In genomic region chr3:5162102-5162501, GRCh38 we compare ENCODE assay signal across 11 cellular contexts. TPM values are rescaled to one million over a fixed set of nuclear protein-coding genes. Genes with fewer than 3 reads are reported as not detected.
DNase-seq lines count a peak whose midpoint lies in the region; ATAC-seq and TF ChIP-seq lines count a peak whose summit lies in the region.
"Had no signal": no experiment of that assay in that cellular context is flagged by ENCODE, and none has a peak within 500 bp of the region (broad histone marks: within the 10 kb centered on the region; RNA-seq: fewer than 3 reads in every experiment).

No MANE protein-coding gene starts in this region.

- no peak overlapping the region for H2BK15ac ChIP-seq in mesendoderm (replicated peaks; ENCODE audit: low read depth)

- H4K8ac ChIP-seq in mesendoderm (ENCODE audit: low read depth, low read length) = peak overlapping the region; percentile 86

- H3K9ac ChIP-seq in mammary epithelial cell (ENCODE audit: insufficient read depth, low read length) (no peak overlapping the region), mesendoderm (ENCODE audit: low read length) (no peak overlapping the region)

- no peak overlapping the region for H2BK5ac ChIP-seq in mesendoderm (ENCODE audit: low read length)

- H3K9me3 Mint-ChIP-seq in activated CD4-positive, alpha-beta memory T cell treated with anti-CD3 and anti-CD28 coated beads for 36 hours = no peaks in the 10 kb centered on the region

- no peak overlapping the region for H3K4me3 Mint-ChIP-seq in activated CD4-positive, alpha-beta memory T cell treated with anti-CD3 and anti-CD28 coated beads for 36 hours

- H3K4me2 ChIP-seq in mammary epithelial cell (ENCODE audit: insufficient read depth, low read depth, low read length) = no peak overlapping the region
- H3K4me2 ChIP-seq in mesendoderm (ENCODE audit: low read length) = no peak overlapping the region

- no peak overlapping the region for H3K23ac ChIP-seq in mesendoderm (ENCODE audit: low read length)

- H4K5ac ChIP-seq in mesendoderm (ENCODE audit: low read length) = no peak overlapping the region

- peak; percentile 48 for DNase-seq in AG20443 (ENCODE audit: low spot score)
- peak; percentile 61 for DNase-seq in HT1080 (ENCODE audit: low read depth)
- peak; percentile 51 for DNase-seq in mammary epithelial cell
- DNase-seq in mesendoderm = peak; percentile 51
- no peak for DNase-seq in caudate nucleus (lab: John Stamatoyannopoulos, UW)
- DNase-seq in activated CD4-positive, alpha-beta memory T cell treated with anti-CD3 and anti-CD28 coated beads for 36 hours = no peak
- DNase-seq: dorsolateral prefrontal cortex, MV-4-11, Peyer's patch had no signal

- H4K20me1 ChIP-seq in mammary epithelial cell (ENCODE audit: insufficient read depth, low read length) = peaks cover 2% of the 10 kb centered on the region

- TF ChIP-seq CTCF in mammary epithelial cell (conservative IDR thresholded peaks at IDR 0.05 in 1 of 2, IDR thresholded peaks at IDR 0.05 in 1 of 2; ENCODE audit: extremely low read depth in 1 of 2, insufficient read depth in 1 of 2, low read depth in 1 of 2, low read length in 2 of 2) = no peak

- H3K79me1 ChIP-seq in mesendoderm (ENCODE audit: low read length) = peaks cover 16% of the 10 kb centered on the region

- H2AFZ ChIP-seq in mammary epithelial cell (ENCODE audit: low read depth, low read length) = no peak overlapping the region

- H3K27me3 Mint-ChIP-seq in activated CD4-positive, alpha-beta memory T cell treated with anti-CD3 and anti-CD28 coated beads for 36 hours = no peaks in the 10 kb centered on the region

- dilution Hi-C loops in mammary epithelial cell (cut with HindIII; ENCODE audit: low sequenced_read_pairs) = no loop called here

- WGBS in mammary epithelial cell (ENCODE audit: low coverage, missing lambda C conversion rate) = 91% methylated on average over 1 of the region's 1 CpG
- no CpG with 5 or more reads among the region's 1 CpG for WGBS in mesendoderm (ENCODE audit: extremely low coverage, insufficient coverage, low lambda C conversion rate)

- H2BK120ac ChIP-seq in mesendoderm (ENCODE audit: low read depth, low read length) = no peak overlapping the region

- no peak overlapping the region for H3K18ac ChIP-seq in mesendoderm (ENCODE audit: low read length)

- H3K36me3 Mint-ChIP-seq in activated CD4-positive, alpha-beta memory T cell treated with anti-CD3 and anti-CD28 coated beads for 36 hours = no peaks in the 10 kb centered on the region

- H3K36me3 ChIP-seq in mammary epithelial cell (ENCODE audit: insufficient read depth, low read length) (no peaks in the 10 kb centered on the region), mesendoderm (ENCODE audit: control insufficient read depth, insufficient read depth, low read length) (no peaks in the 10 kb centered on the region)
- H3K36me3 ChIP-seq: Peyer's patch had no signal

- no peak overlapping the region for H3K27ac Mint-ChIP-seq in activated CD4-positive, alpha-beta memory T cell treated with anti-CD3 and anti-CD28 coated beads for 36 hours

- no peak for ATAC-seq in HG02852 (IDR thresholded peaks at IDR 0.05; ENCODE audit: unreplicated experiment)
- no peak for ATAC-seq in GM19351 (IDR thresholded peaks at IDR 0.05; ENCODE audit: unreplicated experiment)

- H3K27me3 ChIP-seq in mammary epithelial cell (ENCODE audit: insufficient read depth, low read length) = no peaks in the 10 kb centered on the region
- H3K27me3 ChIP-seq in mesendoderm (ENCODE audit: insufficient read depth, low read length, poor library complexity) = no peaks in the 10 kb centered on the region
- H3K27me3 ChIP-seq: dorsolateral prefrontal cortex, Peyer's patch had no signal

- no TSS peak for BruUV-seq in mammary epithelial cell (replicated peaks; lab: Mats Ljungman, UMichigan)

- H3K4ac ChIP-seq in mesendoderm (ENCODE audit: low read depth, low read length) = no peak overlapping the region

- no peak overlapping the region for H2AK5ac ChIP-seq in mesendoderm (ENCODE audit: low read length)

- CTCF ChIA-PET in mammary epithelial cell (lab: Charles Lee; ENCODE audit: low non-redundant PET) = no interaction called here
- CTCF ChIA-PET in activated CD4-positive, alpha-beta memory T cell treated with anti-CD3 and anti-CD28 coated beads for 36 hours (lab: Charles Lee) = interaction anchor here (0.7 kb wide), 1 partner anchor 450 kb away, joined by 5 read pairs; no protein-coding TSS in a partner anchor

- H3K9me3 ChIP-seq in mammary epithelial cell (replicated peaks; ENCODE audit: insufficient read depth, low read length) = no peaks in the 10 kb centered on the region
- H3K9me3 ChIP-seq: Peyer's patch had no signal

- H3K4me1 ChIP-seq in mammary epithelial cell (ENCODE audit: insufficient read depth, low read length) (peaks cover 21% of the 10 kb centered on the region), mesendoderm (ENCODE audit: control insufficient read depth, low read depth, low read length) (peaks cover 6% of the 10 kb centered on the region)

- no peak overlapping the region for H3K27ac ChIP-seq in mammary epithelial cell (ENCODE audit: insufficient read depth, low read depth, low read length)
- H3K27ac ChIP-seq in mesendoderm (ENCODE audit: low read depth, low read length) = no peak overlapping the region
- H3K27ac ChIP-seq in caudate nucleus (ENCODE audit: low read depth, low read length) = no peak overlapping the region
- H3K27ac ChIP-seq: Peyer's patch had no signal

- in situ Hi-C loops in mammary epithelial cell (cut with MboI; ENCODE audit: low sequenced_read_pairs in 2 of 2) = no loop called here

- no peak overlapping the region for H3K4me3 ChIP-seq in mammary epithelial cell (replicated peaks in 1 of 3; ENCODE audit: insufficient read depth in 1 of 3, low read depth in 2 of 3, low read length in 3 of 3)
- H3K4me3 ChIP-seq in mesendoderm (ENCODE audit: low read length) = no peak overlapping the region
- H3K4me3 ChIP-seq: dorsolateral prefrontal cortex, Peyer's patch had no signal

- H3K79me2 ChIP-seq in mammary epithelial cell (ENCODE audit: insufficient read depth, low read length) (peaks cover 97% of the 10 kb centered on the region), mesendoderm (ENCODE audit: control insufficient read depth, insufficient read depth, low read length) (peaks cover 31% of the 10 kb centered on the region)

- intact Hi-C loops in mammary epithelial cell (cut with micrococcal nuclease) = no loop called here
- intact Hi-C loops in activated CD4-positive, alpha-beta memory T cell treated with anti-CD3 and anti-CD28 coated beads for 36 hours (cut with micrococcal nuclease) = no loop called here

- no peak overlapping the region for H3K56ac ChIP-seq in mesendoderm (ENCODE audit: low read length)

- peaks cover 73% of the 10 kb centered on the region for H3K4me1 Mint-ChIP-seq in activated CD4-positive, alpha-beta memory T cell treated with anti-CD3 and anti-CD28 coated beads for 36 hours (ENCODE audit: low read depth)

- POLR2A ChIA-PET in activated CD4-positive, alpha-beta memory T cell treated with anti-CD3 and anti-CD28 coated beads for 36 hours (lab: Charles Lee) = interaction anchor here (1.1 kb wide), 1 partner anchor 27 kb away, joined by 3 read pairs; no protein-coding TSS in a partner anchor

RNA-seq across cellular contexts. Expression of gene EDEM1, which starts 25.4 kb away (rescaled TPM):
- total RNA-seq in HT1080 (2014; rRNA removed; shearing (Covaris generic)) = 36.7 and 57.4 TPM in 2 replicates
- 60.1 and 77.9 TPM in 2 replicates for polyA plus RNA-seq in HT1080 (2015; cell fraction: cytosol; rRNA removed)
- 80.4 and 85.2 TPM in 2 replicates for polyA plus RNA-seq in HT1080 (2015; cell fraction: nucleus; rRNA removed)
- 10 to 100 TPM; 78.0 to 98.0 TPM for total RNA-seq in mammary epithelial cell
- polyA plus RNA-seq in mammary epithelial cell = 47.0 TPM
- polyA minus RNA-seq in mammary epithelial cell = 70.9 TPM
- polyA plus RNA-seq in mesendoderm (2013, experiment 1 of 2) = 4.2 TPM
- 4.4 TPM for polyA plus RNA-seq in mesendoderm (2013, experiment 2 of 2)
- total RNA-seq in activated CD4-positive, alpha-beta memory T cell treated with anti-CD3 and anti-CD28 coated beads for 36 hours = 100 to 1,000 TPM; 192 to 203 TPM

RNA-seq across cellular contexts. Expression of gene ARL8B, which starts 40.0 kb away (rescaled TPM):
- 30.2 and 35.8 TPM in 2 replicates for total RNA-seq in HT1080 (2014; rRNA removed; shearing (Covaris generic))
- polyA plus RNA-seq in HT1080 (2015; cell fraction: cytosol; rRNA removed) = 71.7 and 84.4 TPM in 2 replicates
- polyA plus RNA-seq in HT1080 (2015; cell fraction: nucleus; rRNA removed) = 47.7 and 51.6 TPM in 2 replicates
- total RNA-seq in mammary epithelial cell = 10 to 100 TPM; 60.7 to 77.8 TPM
- 42.8 TPM for polyA plus RNA-seq in mammary epithelial cell
- 75.5 TPM for polyA minus RNA-seq in mammary epithelial cell
- 40.8 TPM for polyA plus RNA-seq in mesendoderm (2013, experiment 1 of 2)
- polyA plus RNA-seq in mesendoderm (2013, experiment 2 of 2) = 41.0 TPM
- 10 to 100 TPM; 55.4 to 58.5 TPM for total RNA-seq in activated CD4-positive, alpha-beta memory T cell treated with anti-CD3 and anti-CD28 coated beads for 36 hours

Comparison
In these comparisons a context has a peak if more than half of its experiments do, and no peak if none do; other contexts are left out.
1. DNase-seq: peak in AG20443 (single experiment), HT1080 (single experiment), mammary epithelial cell (single experiment) and mesendoderm (single experiment); none in caudate nucleus (0 of 61) and activated CD4-positive, alpha-beta memory T cell treated with anti-CD3 and anti-CD28 coated beads for 36 hours (single experiment).